In the genomic region with DNA sequence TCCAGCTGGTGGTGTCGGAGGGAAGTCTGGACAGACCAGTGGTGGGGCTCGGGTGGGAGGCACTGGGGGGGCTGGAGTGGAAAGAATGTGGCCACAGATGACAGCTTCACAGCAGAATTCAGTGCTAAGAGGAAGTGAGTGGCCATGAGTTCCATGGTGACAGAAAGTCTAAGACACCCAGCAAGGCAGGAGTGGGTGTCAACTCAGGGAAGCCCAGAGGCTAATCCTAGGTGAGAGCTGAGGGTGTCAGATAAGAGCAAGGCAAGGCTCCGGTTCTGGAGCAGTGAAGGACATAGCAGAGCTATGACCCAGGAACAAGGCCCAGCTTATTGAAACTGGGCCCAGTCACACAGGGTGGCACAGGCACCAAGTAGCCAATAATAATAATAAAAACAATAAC, we compare ENCODE assay signal across 14 cellular contexts. TPM values are rescaled to one million over a fixed set of nuclear protein-coding genes. Genes with fewer than 3 reads are reported as not detected.
"Had no signal": no experiment of that assay in that cellular context is flagged by ENCODE, and none has a peak within 500 bp of the region (broad histone marks: within the 10 kb centered on the region; RNA-seq: fewer than 3 reads in every experiment).

No MANE protein-coding gene starts in this region.

RNA-seq across cellular contexts. Expression of gene RHD, which starts 30.0 kb away (rescaled TPM):
- total RNA-seq: activated B cell treated with CpG ODN at 0.5 μM for 24 hours; activated CD8-positive, alpha-beta memory T cell treated with anti-CD3 and anti-CD28 coated beads for 36 hours; activated CD8-positive, alpha-beta memory T cell treated with anti-CD3 and anti-CD28 coated beads, Interleukin-2, amount 10 ng/mL, durations not matched to agents 7 days and 5 days; activated naive CD4-positive, alpha-beta T cell treated with anti-CD3 and anti-CD28 coated beads for 36 hours; activated naive CD8-positive, alpha-beta T cell treated with anti-CD3 and anti-CD28 coated beads for 36 hours; activated T-helper 1 cell treated with anti-CD3 and anti-CD28 coated beads, Interleukin-12 subunit alpha, Interleukin-12 subunit beta, Interleukin-2, Interleukin-4 antibody, amounts not matched to agents 30 ng/mL and 10 ng/mL and 1 ng/mL, durations not matched to agents 14 hours and 24 hours and 36 hours; activated T-helper 2 cell treated with anti-CD3 and anti-CD28 coated beads, Interferon-gamma antibody, Interleukin-2, Interleukin-4, amounts not matched to agents 10 μg/mL and 5 μg/mL and 100 μg/mL, durations not matched to agents 14 hours and 24 hours and 36 hours; ascending aorta; breast epithelium; cardiac septum; esophagus muscularis mucosa; foreskin keratinocyte; heart left ventricle; T-helper 2 cell treated with Interferon-gamma antibody and Interleukin-4, amounts not matched to agents 100 ng/mL and 5 ng/mL, for 36 hours had no signal
- polyA plus RNA-seq: foreskin keratinocyte, heart left ventricle had no signal
